Comparison of ENCODE assay signal across 10 cellular contexts in genomic region chr22:38310518-38311330, GRCh38. TPM values are rescaled to one million over a fixed set of nuclear protein-coding genes. Genes with fewer than 3 reads are reported as not detected.
A peak's percentile ranks its signal among the peaks of the same experiment; 100 is the strongest.
DNase-seq lines count a peak whose midpoint lies in the region; ATAC-seq, FAIRE-seq and TF ChIP-seq lines count a peak whose summit lies in the region.
"Had no signal": no experiment of that assay in that cellular context is flagged by ENCODE, and none has a peak within 500 bp of the region (broad histone marks: within the 10 kb centered on the region; RNA-seq: fewer than 3 reads in every experiment).

No MANE protein-coding gene starts in this region.

- peak overlapping the region; percentile 53 for H3K9ac ChIP-seq in astrocyte (ENCODE audit: low read length)

- DNase-seq in T-helper 2 cell treated with Interferon-gamma antibody and Interleukin-4, amounts not matched to agents 5 μg/mL and 100 μg/mL, for 36 hours (ENCODE audit: low spot score): no peak
- no peak for DNase-seq in T-helper 2 cell
- no peak for DNase-seq in astrocyte (ENCODE audit: low read depth)
- DNase-seq in left lobe of liver (ENCODE audit: low spot score): no peak
- DNase-seq in testis: no peak
- no peak for DNase-seq in NCI-H748 (lab: John Stamatoyannopoulos, UW; ENCODE audit: unreplicated experiment)
- no peak for DNase-seq in globus pallidus (ENCODE audit: low spot score)
- DNase-seq: NCI-H1930 had no signal

- H3K4me2 ChIP-seq in astrocyte (ENCODE audit: low read length): peak overlapping the region; percentile 57

- H3K79me2 ChIP-seq in astrocyte (ENCODE audit: insufficient read depth, low read length): peaks cover 99% of the 10 kb centered on the region

- H3K9me3 Mint-ChIP-seq in T-helper 2 cell treated with Interferon-gamma antibody and Interleukin-4, amounts not matched to agents 5 μg/mL and 100 μg/mL, for 36 hours: no peaks in the 10 kb centered on the region
- no peaks in the 10 kb centered on the region for H3K9me3 Mint-ChIP-seq in astrocyte (ENCODE audit: unreplicated experiment)

- H3K27me3 Mint-ChIP-seq in T-helper 2 cell treated with Interferon-gamma antibody and Interleukin-4, amounts not matched to agents 5 μg/mL and 100 μg/mL, for 36 hours (ENCODE audit: low read depth): no peaks in the 10 kb centered on the region
- no peaks in the 10 kb centered on the region for H3K27me3 Mint-ChIP-seq in astrocyte (ENCODE audit: low read depth, unreplicated experiment)

- 63 to 70% methylated on average over 12 to 18 of the region's 18 CpGs for WGBS in testis, 2 donors

- peak overlapping the region; percentile 67 for H3K27ac Mint-ChIP-seq in T-helper 2 cell treated with Interferon-gamma antibody and Interleukin-4, amounts not matched to agents 5 μg/mL and 100 μg/mL, for 36 hours
- no peak overlapping the region for H3K27ac Mint-ChIP-seq in astrocyte (ENCODE audit: unreplicated experiment)

- ATAC-seq in left lobe of liver (peak; percentile 2), GM19328 (IDR thresholded peaks at IDR 0.05; ENCODE audit: unreplicated experiment) (no peak)

- H3K27me3 ChIP-seq in astrocyte (ENCODE audit: insufficient read depth, low read length): no peaks in the 10 kb centered on the region
- H3K27me3 ChIP-seq in testis: no peaks in the 10 kb centered on the region

- H3K36me3 Mint-ChIP-seq in T-helper 2 cell treated with Interferon-gamma antibody and Interleukin-4, amounts not matched to agents 5 μg/mL and 100 μg/mL, for 36 hours (ENCODE audit: low read depth): peaks cover 10% of the 10 kb centered on the region
- peaks cover 11% of the 10 kb centered on the region for H3K36me3 Mint-ChIP-seq in astrocyte (ENCODE audit: low read depth, unreplicated experiment)

- peak overlapping the region; percentile 0 for H3K4me3 ChIP-seq in astrocyte (ENCODE audit: insufficient read depth, low read depth, low read length)
- H3K4me3 ChIP-seq in testis: no peak overlapping the region

- H3K36me3 ChIP-seq in astrocyte (ENCODE audit: insufficient read depth, low read length) (peaks cover 19% of the 10 kb centered on the region), testis (ENCODE audit: low read depth, missing control alignments) (no peaks in the 10 kb centered on the region)

- no peak overlapping the region for H2AFZ ChIP-seq in astrocyte (ENCODE audit: low read depth, low read length)

- H3K4me1 ChIP-seq in astrocyte (ENCODE audit: insufficient read depth, low read length) (peaks cover 64% of the 10 kb centered on the region), testis (peaks cover 56% of the 10 kb centered on the region)

- H3K9me3 ChIP-seq in astrocyte (ENCODE audit: insufficient read depth, low read depth, low read length) (no peaks in the 10 kb centered on the region), testis (no peaks in the 10 kb centered on the region)

- peaks cover 44% of the 10 kb centered on the region for H3K4me1 Mint-ChIP-seq in T-helper 2 cell treated with Interferon-gamma antibody and Interleukin-4, amounts not matched to agents 5 μg/mL and 100 μg/mL, for 36 hours (ENCODE audit: low read depth)
- peaks cover 57% of the 10 kb centered on the region for H3K4me1 Mint-ChIP-seq in astrocyte (ENCODE audit: low read depth, unreplicated experiment)

- intact Hi-C loops in testis (cut with DNase I; ENCODE audit: low total_unique reads): no loop called here

- H4K20me1 ChIP-seq in astrocyte (ENCODE audit: insufficient read depth, low read length): peaks cover 100% of the 10 kb centered on the region

- TF ChIP-seq CTCF in astrocyte (IDR thresholded peaks at IDR 0.05; ENCODE audit: insufficient read depth, low read depth, low read length) (no peak), testis (IDR thresholded peaks at IDR 0.05) (no peak)

- FAIRE-seq in astrocyte (lab: Jason Lieb, UNC): no peak
- FAIRE-seq: A204.1 had no signal

- H3K27ac ChIP-seq in astrocyte (ENCODE audit: low read depth, low read length): peak overlapping the region; percentile 39
- H3K27ac ChIP-seq in testis: peak overlapping the region; percentile 15 to 50

- no peak overlapping the region for H3K4me3 Mint-ChIP-seq in T-helper 2 cell treated with Interferon-gamma antibody and Interleukin-4, amounts not matched to agents 5 μg/mL and 100 μg/mL, for 36 hours
- H3K4me3 Mint-ChIP-seq in astrocyte (ENCODE audit: unreplicated experiment): peak overlapping the region; percentile 34

- TF ChIP-seq POLR2A in testis (IDR thresholded peaks at IDR 0.05): no peak

RNA-seq across cellular contexts. Expression of gene CSNK1E, which starts 6.5 kb away (rescaled TPM):
- total RNA-seq in astrocyte: 157 and 171 TPM in 2 replicates
- total RNA-seq in left lobe of liver: 29.4 TPM
- total RNA-seq in testis: 100 to 1,000 TPM; 133 to 134 TPM
- polyA plus RNA-seq in testis (ENCODE audit: insufficient read depth, low read depth, low replicate concordance): 69.2 TPM

RNA-seq across cellular contexts. Expression of gene TMEM184B, which starts 37.9 kb away (rescaled TPM):
- 109 and 114 TPM in 2 replicates for total RNA-seq in astrocyte
- total RNA-seq in left lobe of liver: 11.7 TPM
- total RNA-seq in testis: 10 to 100 TPM; 35.4 to 66.5 TPM
- 25.2 TPM for polyA plus RNA-seq in testis (ENCODE audit: insufficient read depth, low read depth, low replicate concordance)
